Comparison of ENCODE assay signal across 7 cellular contexts in genomic region chr6:146598785-146599405, GRCh38. TPM values are rescaled to one million over a fixed set of nuclear protein-coding genes. Genes with fewer than 3 reads are reported as not detected.
A peak's percentile ranks its signal among the peaks of the same experiment; 100 is the strongest.
DNase-seq lines count a peak whose midpoint lies in the region; ATAC-seq and TF ChIP-seq lines count a peak whose summit lies in the region.

ADGB (plus strand) TSS chr6:146598972; CDS start chr6:146599041, 69 bp downstream.

- peak within 1 kb of the TSS; percentile 89 for H2AFZ ChIP-seq in H9 (ENCODE audit: low read length)

- peak within 1 kb of the TSS; percentile 63 for H3K4me3 ChIP-seq in brain microvascular endothelial cell (ENCODE audit: low read depth, low read length)
- H3K4me3 ChIP-seq in iPS-11a (ENCODE audit: low read depth, low read length) = peak within 1 kb of the TSS; percentile 31

- no peak within 1 kb of the TSS for H3K23ac ChIP-seq in H9 (ENCODE audit: insufficient read length, low read depth, low read length)

- H4K91ac ChIP-seq in H9 (ENCODE audit: insufficient read length, low read depth, low read length) = no peak within 1 kb of the TSS

- peaks cover 12% of the 10 kb centered on the region for H3K27me3 Mint-ChIP-seq in H9 (ENCODE audit: low read depth)

- no peaks in the 10 kb centered on the region for H3K79me1 ChIP-seq in H9 (ENCODE audit: insufficient read depth, low read depth, low read length, poor library complexity, severe bottlenecking)

- no peaks in the 10 kb centered on the region for H4K20me1 ChIP-seq in H9 (ENCODE audit: control insufficient read depth, insufficient read depth, insufficient read length)

- H3K4me2 ChIP-seq in H9 (ENCODE audit: insufficient read depth, insufficient read length, low read length) = peak within 1 kb of the TSS; percentile 70

- WGBS in H9 (ENCODE audit: extremely low coverage, insufficient read length, low lambda C conversion rate) = no CpG with 5 or more reads among the region's 32 CpGs

- H2BK5ac ChIP-seq in H9 (ENCODE audit: insufficient read length, low read length) = no peak within 1 kb of the TSS

- ATAC-seq in GM19455 (IDR thresholded peaks at IDR 0.05; ENCODE audit: unreplicated experiment) = no peak

- no peak within 1 kb of the TSS for H4K8ac ChIP-seq in H9 (replicated peaks; ENCODE audit: insufficient read length, low read depth, low read length)

- peak within 1 kb of the TSS; percentile 63 to 68 for H3K4me3 Mint-ChIP-seq in H9

- H3K18ac ChIP-seq in H9 (ENCODE audit: insufficient read length, low read depth, low read length) = peak within 1 kb of the TSS; percentile 78

- H3K27ac ChIP-seq in H9 (ENCODE audit: insufficient read length, low read depth, low read length) (no peak within 1 kb of the TSS), brain microvascular endothelial cell (no peak within 1 kb of the TSS)

- H3K4ac ChIP-seq in H9 (ENCODE audit: low read depth, low read length) = no peak within 1 kb of the TSS

- no peak within 1 kb of the TSS for H2BK12ac ChIP-seq in H9 (ENCODE audit: insufficient read length, low read depth, low read length)

- peaks cover 5% of the 10 kb centered on the region for H3K23me2 ChIP-seq in H9 (ENCODE audit: insufficient read length, low read depth, low read length, poor library complexity, severe bottlenecking)

- peak within 1 kb of the TSS; percentile 25 for H3K9ac ChIP-seq in H9 (ENCODE audit: extremely low read depth, insufficient read length, low read length)

- no peak within 1 kb of the TSS for H2BK15ac ChIP-seq in H9 (ENCODE audit: low read depth, low read length)

- DNase-seq in H9 (peak; percentile 88), NCI-H2227 treated with DMSO at 0.1 percent for 48 hours (lab: John Stamatoyannopoulos, UW) (peak; percentile 0), brain microvascular endothelial cell (peak; percentile 49), retina (peak; percentile 90), GM19238 (ENCODE audit: insufficient read length, low spot score) (no peak)

- TF ChIP-seq CTCF in H9 (conservative IDR thresholded peaks at IDR 0.05) (no peak), brain microvascular endothelial cell (IDR thresholded peaks at IDR 0.05; ENCODE audit: low read depth, low read length, missing control alignments) (no peak)

- no peak within 1 kb of the TSS for H3K27ac Mint-ChIP-seq in H9

- no peak within 1 kb of the TSS for H2BK20ac ChIP-seq in H9 (ENCODE audit: low read depth, low read length, poor library complexity, severe bottlenecking)

- no peaks in the 10 kb centered on the region for H3K36me3 ChIP-seq in brain microvascular endothelial cell (replicated peaks)

- no peak within 1 kb of the TSS for H4K5ac ChIP-seq in H9 (ENCODE audit: insufficient read length, low read depth, low read length)

- in situ Hi-C loops in brain microvascular endothelial cell (cut with HindIII; ENCODE audit: low pct_ligation_motif_present, low sequenced_read_pairs) = no loop called here

- H2BK120ac ChIP-seq in H9 (ENCODE audit: low read depth, low read length, poor library complexity, severe bottlenecking) = no peak within 1 kb of the TSS

- H2AK5ac ChIP-seq in H9 (ENCODE audit: insufficient read length, low read length) = no peak within 1 kb of the TSS

- H3T11ph ChIP-seq in H9 (ENCODE audit: low read length) = no peak within 1 kb of the TSS

- no peaks in the 10 kb centered on the region for H3K79me2 ChIP-seq in H9 (ENCODE audit: insufficient read depth, low read length)

- H3K9me3 ChIP-seq in H9 (ENCODE audit: control insufficient read depth, low read depth, low read length) = no peaks in the 10 kb centered on the region

- H3K9me3 Mint-ChIP-seq in H9 = no peaks in the 10 kb centered on the region

- H3K4me1 Mint-ChIP-seq in H9 = peaks cover 10% of the 10 kb centered on the region in 2 experiments

- no peak within 1 kb of the TSS for H3K56ac ChIP-seq in H9 (ENCODE audit: insufficient read length, low read depth, low read length)

- no peaks in the 10 kb centered on the region for H3K4me1 ChIP-seq in H9 (ENCODE audit: insufficient read depth, low read length)

- H3K27me3 ChIP-seq in H9 (ENCODE audit: insufficient read depth, low read length) (no peaks in the 10 kb centered on the region), brain microvascular endothelial cell (replicated peaks) (no peaks in the 10 kb centered on the region)

- H3K14ac ChIP-seq in H9 (ENCODE audit: insufficient read depth, low read length) = peak within 1 kb of the TSS; percentile 45; the same call in 1 of the 2 replicates

- H3K36me3 Mint-ChIP-seq in H9 (ENCODE audit: insufficient read depth in 1 of 3, low read depth in 3 of 3) = no peaks in the 10 kb centered on the region

RNA-seq across cellular contexts. Expression of gene ADGB, which starts in this region (rescaled TPM):
- not detected in 2 replicates for total RNA-seq in H9 (2021)

Comparison
In these comparisons a context has a peak if more than half of its experiments do, and no peak if none do; other contexts are left out.
1. Peak in DNase-seq, H3K9ac ChIP-seq and H3K4me2 ChIP-seq in H9; RNA of the gene not detected or under 1 TPM.